ENCODE assay signal across 2 cellular contexts in genomic region chr6:22322103-22322882, GRCh38.
A peak's percentile ranks its signal among the peaks of the same experiment; 100 is the strongest.
TF ChIP-seq lines count a peak whose summit lies in the region.

No MANE protein-coding gene starts in this region.

TF ChIP-seq in GM12878, 131 proteins besides CTCF, POLR2A, EP300 and RAD21 (continues in another document):
- peak; percentile 59; the same call in 1 of the 2 replicates for TF ChIP-seq EED (IDR thresholded peaks at IDR 0.05; ENCODE audit: low read depth)
- TF ChIP-seq ZBTB33 (IDR thresholded peaks at IDR 0.05) = no peak
- peak in 1 of 2 experiments; percentile 37; a peak in 1 of 4 replicates for TF ChIP-seq IKZF2 (IDR thresholded peaks at IDR 0.05)
- TF ChIP-seq POU2F2 (IDR thresholded peaks at IDR 0.05; ENCODE audit: borderline replicate concordance, low read depth, low read length) = no peak
- TF ChIP-seq RELA (IDR thresholded peaks at IDR 0.05; ENCODE audit: borderline replicate concordance, partially characterized antibody) = no peak
- no peak for TF ChIP-seq ZNF24 (IDR thresholded peaks at IDR 0.05)
- no peak for TF ChIP-seq MEF2B (IDR thresholded peaks at IDR 0.05; ENCODE audit: partially characterized antibody, poor library complexity, severe bottlenecking)
- TF ChIP-seq CBFB (IDR thresholded peaks at IDR 0.05; ENCODE audit: low read depth) = no peak
- 0 out of 2 replicates have a peak, but pooled peaks have one; percentile 33 for TF ChIP-seq PML (IDR thresholded peaks at IDR 0.05; ENCODE audit: low read length)
- peak; percentile 79 for TF ChIP-seq FOXM1 (IDR thresholded peaks at IDR 0.05; ENCODE audit: low read depth, low read length)
- no peak for TF ChIP-seq ZBTB11 (CRISPR knock-in tag; IDR thresholded peaks at IDR 0.05)
- peak; percentile 65; the same call in 1 of the 2 replicates for TF ChIP-seq NR2F1 (conservative IDR thresholded peaks at IDR 0.05)
- TF ChIP-seq NR2C1 (IDR thresholded peaks at IDR 0.05) = peak; percentile 78
- TF ChIP-seq NFIC (IDR thresholded peaks at IDR 0.05; ENCODE audit: low read depth, low read length) = peak; percentile 70
- TF ChIP-seq PKNOX1 (IDR thresholded peaks at IDR 0.05) = peak; percentile 73
- peak; percentile 52 for TF ChIP-seq JUNB (IDR thresholded peaks at IDR 0.05)
- TF ChIP-seq CREM (IDR thresholded peaks at IDR 0.05; ENCODE audit: low read depth) = peak; percentile 14; the same call in 1 of the 2 replicates
- peak in 1 of 2 experiments; percentile 83; a peak in 2 of 4 replicates for TF ChIP-seq SRF (IDR thresholded peaks at IDR 0.05; ENCODE audit: low read depth in 2 of 2, low read length in 2 of 2)
- peak; percentile 37; the same call in 1 of the 2 replicates for TF ChIP-seq RUNX3 (IDR thresholded peaks at IDR 0.05; ENCODE audit: low read length)
- TF ChIP-seq ZNF274 (IDR thresholded peaks at IDR 0.05; ENCODE audit: insufficient read depth, insufficient read length) = no peak
- TF ChIP-seq RCOR1 (conservative IDR thresholded peaks at IDR 0.05; ENCODE audit: low read depth, low read length) = no peak
- no peak for TF ChIP-seq SMARCA5 (IDR thresholded peaks at IDR 0.05)
- TF ChIP-seq ATF2 (IDR thresholded peaks at IDR 0.05; ENCODE audit: low read length) = peak; percentile 56; the same call in 1 of the 2 replicates
- TF ChIP-seq CREB1 (IDR thresholded peaks at IDR 0.05; ENCODE audit: low read depth) = 0 out of 2 replicates have a peak, but pooled peaks have one; percentile 18
- no peak for TF ChIP-seq MAX (IDR thresholded peaks at IDR 0.05; ENCODE audit: low read depth, low read length)
- 0 out of 2 replicates have a peak, but pooled peaks have one; percentile 46 for TF ChIP-seq MEF2A (IDR thresholded peaks at IDR 0.05; ENCODE audit: insufficient read depth, low read depth, low read length)

TF ChIP-seq in GM12891, 5 proteins besides CTCF, POLR2A, EP300 and RAD21:
- no peak for TF ChIP-seq POLR2AphosphoS5 (IDR thresholded peaks at IDR 0.05; ENCODE audit: low read depth, low read length)
- TF ChIP-seq TAF1 (IDR thresholded peaks at IDR 0.05; ENCODE audit: low read depth, low read length) = no peak
- no peak for TF ChIP-seq POU2F2 (IDR thresholded peaks at IDR 0.05; ENCODE audit: low read depth, low read length)
- no peak for TF ChIP-seq PAX5 (IDR thresholded peaks at IDR 0.05; ENCODE audit: insufficient read depth, low read length, severe bottlenecking)
- TF ChIP-seq SPI1 (IDR thresholded peaks at IDR 0.05; ENCODE audit: low read depth, low read length) = no peak
TF ChIP-seq in GM12891: peak in this region for 0.
